Comparison of ENCODE assay signal across 21 cellular contexts in the genomic region with DNA sequence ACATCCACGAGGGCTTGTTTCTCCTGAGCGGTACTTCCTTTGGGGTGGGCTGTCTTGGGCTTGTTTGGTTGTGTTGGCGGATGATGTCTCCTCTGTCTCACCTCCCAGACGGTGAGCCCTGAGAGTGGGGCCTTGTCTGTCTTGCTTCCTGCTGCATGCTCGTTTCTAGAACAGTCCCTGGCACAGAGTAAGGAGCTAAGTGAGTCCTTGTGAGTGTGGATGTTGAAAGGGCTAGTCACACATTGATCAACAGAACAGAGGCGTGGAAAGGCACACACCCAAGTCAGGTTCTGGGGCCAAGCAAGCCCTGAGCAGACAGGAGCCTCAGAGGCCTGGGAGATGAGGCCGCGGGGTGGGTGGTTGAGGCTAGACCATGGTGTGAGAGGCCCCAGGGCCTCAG.
"Had no signal": no experiment of that assay in that cellular context is flagged by ENCODE, and none has a peak within 500 bp of the region (broad histone marks: within the 10 kb centered on the region; RNA-seq: fewer than 3 reads in every experiment).

No MANE protein-coding gene starts in this region.

- DNase-seq: Kasumi-1, MM.1S, NCI-H1092 treated with DMSO at 0.1 percent for 48 hours, NCI-H1436, NCI-H187, NCI-H2029, NCI-H2081 treated with DMSO at 0.1 percent for 48 hours, NCI-H2171, NCI-H226, NCI-H446, NCI-H510A, NCI-H524 treated with DMSO at 0.1 percent for 48 hours, NCI-H69, NCI-H774, PC-3, SHP77 treated with DMSO at 0.1 percent for 48 hours, SJCRH30 had no signal

- H3K27ac ChIP-seq: RWPE1, SJCRH30 had no signal

- FAIRE-seq: K562 had no signal

- ATAC-seq: Panc1, PC-3, SK-N-SH treated with all-trans-retinoic acid at 6 μM for 48 hours had no signal

- H3K27me3 ChIP-seq: SJCRH30 had no signal

- H3K4me3 ChIP-seq: K562, SJCRH30 had no signal

- H3K36me3 ChIP-seq: SJCRH30 had no signal
